In the genomic region with DNA sequence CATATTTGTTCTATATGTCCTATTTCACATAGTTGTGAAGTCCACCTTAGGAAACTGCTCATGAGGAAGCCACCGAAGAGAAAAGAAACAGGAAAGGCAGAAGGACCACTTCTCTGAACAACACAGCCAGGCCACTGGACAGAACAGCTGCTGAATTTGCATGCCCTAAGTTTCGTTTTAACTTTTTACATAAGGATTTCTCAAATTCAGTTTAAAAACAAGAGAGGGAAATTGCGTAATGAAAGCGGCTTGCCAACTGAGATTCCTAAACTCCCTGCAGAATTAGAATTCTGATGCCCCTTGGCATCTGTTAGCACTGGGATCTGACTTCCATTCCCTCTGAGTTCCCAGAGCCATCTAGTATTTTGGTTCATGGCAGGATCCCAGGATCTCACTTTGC, we compare ENCODE assay signal across 13 cellular contexts. TPM values are rescaled to one million over a fixed set of nuclear protein-coding genes. Genes with fewer than 3 reads are reported as not detected.
DNase-seq lines count a peak whose midpoint lies in the region; ATAC-seq and TF ChIP-seq lines count a peak whose summit lies in the region.
"Had no signal": no experiment of that assay in that cellular context is flagged by ENCODE, and none has a peak within 500 bp of the region (broad histone marks: within the 10 kb centered on the region; RNA-seq: fewer than 3 reads in every experiment).

No MANE protein-coding gene starts in this region.

- H3K27me3 Mint-ChIP-seq in activated CD4-positive, alpha-beta memory T cell treated with anti-CD3 and anti-CD28 coated beads for 36 hours = peaks cover 19% of the 10 kb centered on the region

- H3K4me3 ChIP-seq in MG63 (no peak overlapping the region), lower lobe of right lung (no peak overlapping the region), upper lobe of left lung (no peak overlapping the region), mesendoderm (ENCODE audit: low read length) (no peak overlapping the region)

- H2BK15ac ChIP-seq in mesendoderm (replicated peaks; ENCODE audit: low read depth) = no peak overlapping the region

- no peak overlapping the region for H4K5ac ChIP-seq in mesendoderm (ENCODE audit: low read length)

- DNase-seq in MG63 = peak; percentile 48
- DNase-seq in dermis blood vessel endothelial cell = peak; percentile 56
- no peak for DNase-seq in lower lobe of right lung
- no peak for DNase-seq in upper lobe of left lung
- DNase-seq in glomerular visceral epithelial cell (ENCODE audit: extremely low spot score) = no peak
- DNase-seq in mesendoderm = no peak
- no peak for DNase-seq in activated CD4-positive, alpha-beta memory T cell treated with anti-CD3 and anti-CD28 coated beads for 36 hours
- DNase-seq: activated T-cell treated with anti-CD3 and anti-CD28 coated beads, Interleukin-2, amount 50 U/mL, for 72 hours; NCI-H1436; RPMI8226 had no signal

- H3K36me3 ChIP-seq in MG63 (no peaks in the 10 kb centered on the region), lower lobe of right lung (no peaks in the 10 kb centered on the region), upper lobe of left lung (no peaks in the 10 kb centered on the region), mesendoderm (ENCODE audit: control insufficient read depth, insufficient read depth, low read length) (no peaks in the 10 kb centered on the region)

- no peaks in the 10 kb centered on the region for H3K4me1 Mint-ChIP-seq in activated CD4-positive, alpha-beta memory T cell treated with anti-CD3 and anti-CD28 coated beads for 36 hours (ENCODE audit: low read depth)
- H3K4me1 Mint-ChIP-seq: central memory CD8-positive, alpha-beta T cell had no signal

- TF ChIP-seq POLR2A in upper lobe of left lung (IDR thresholded peaks at IDR 0.05) = no peak

- 0 out of 2 replicates have a peak, but pooled peaks cover 2% of the 10 kb centered on the region for H3K27me3 ChIP-seq in MG63
- H3K27me3 ChIP-seq in lower lobe of right lung (ENCODE audit: low read depth) = no peaks in the 10 kb centered on the region
- no peaks in the 10 kb centered on the region for H3K27me3 ChIP-seq in upper lobe of left lung
- no peaks in the 10 kb centered on the region for H3K27me3 ChIP-seq in mesendoderm (ENCODE audit: insufficient read depth, low read length, poor library complexity)

- H3K9me3 ChIP-seq in MG63 = no peaks in the 10 kb centered on the region
- no peaks in the 10 kb centered on the region for H3K9me3 ChIP-seq in lower lobe of right lung
- H3K9me3 ChIP-seq in upper lobe of left lung = no peaks in the 10 kb centered on the region

- no peak overlapping the region for H2AK5ac ChIP-seq in mesendoderm (ENCODE audit: low read length)

- H3K27ac Mint-ChIP-seq in activated CD4-positive, alpha-beta memory T cell treated with anti-CD3 and anti-CD28 coated beads for 36 hours = no peak overlapping the region
- H3K27ac Mint-ChIP-seq: activated T-cell treated with anti-CD3 and anti-CD28 coated beads, Interleukin-2, amount 50 U/mL, for 72 hours had no signal

- TF ChIP-seq EP300 in upper lobe of left lung (IDR thresholded peaks at IDR 0.05) = no peak

- no peaks in the 10 kb centered on the region for H3K36me3 Mint-ChIP-seq in activated CD4-positive, alpha-beta memory T cell treated with anti-CD3 and anti-CD28 coated beads for 36 hours

- CTCF ChIA-PET in activated CD4-positive, alpha-beta memory T cell treated with anti-CD3 and anti-CD28 coated beads for 36 hours (lab: Charles Lee) = interaction anchor here (0.7 kb wide), 1 partner anchor 14 kb away, joined by 3 read pairs; no protein-coding TSS in a partner anchor

- H4K8ac ChIP-seq in mesendoderm (ENCODE audit: low read depth, low read length) = no peak overlapping the region

- WGBS in upper lobe of left lung, 2 donors = 18 to 40% methylated on average over 4 of the region's 4 CpGs
- WGBS in mesendoderm (ENCODE audit: extremely low coverage, insufficient coverage, low lambda C conversion rate) = no CpG with 5 or more reads among the region's 4 CpGs

- H3K18ac ChIP-seq in mesendoderm (ENCODE audit: low read length) = no peak overlapping the region

- H2BK120ac ChIP-seq in mesendoderm (ENCODE audit: low read depth, low read length) = no peak overlapping the region

- POLR2A ChIA-PET in activated CD4-positive, alpha-beta memory T cell treated with anti-CD3 and anti-CD28 coated beads for 36 hours (lab: Charles Lee) = no interaction called here

- H3K4me3 Mint-ChIP-seq in activated CD4-positive, alpha-beta memory T cell treated with anti-CD3 and anti-CD28 coated beads for 36 hours = no peak overlapping the region
- H3K4me3 Mint-ChIP-seq: activated T-cell treated with anti-CD3 and anti-CD28 coated beads, Interleukin-2, amount 50 U/mL, for 72 hours; central memory CD8-positive, alpha-beta T cell had no signal

- no peak overlapping the region for H3K4ac ChIP-seq in mesendoderm (ENCODE audit: low read depth, low read length)

- no peak overlapping the region for H3K23ac ChIP-seq in mesendoderm (ENCODE audit: low read length)

- H3K79me1 ChIP-seq in mesendoderm (ENCODE audit: low read length) = no peaks in the 10 kb centered on the region

- peak overlapping the region; percentile 27 for H3K27ac ChIP-seq in lower lobe of right lung
- H3K27ac ChIP-seq in upper lobe of left lung = peak overlapping the region in 3 of 4 donors; percentile 1 to 66 (median 26)
- no peak overlapping the region for H3K27ac ChIP-seq in mesendoderm (ENCODE audit: low read depth, low read length)
- H3K27ac ChIP-seq: VCaP had no signal

- TF ChIP-seq CTCF in lower lobe of right lung (IDR thresholded peaks at IDR 0.05) (no peak), upper lobe of left lung (IDR thresholded peaks at IDR 0.05) (no peak)

- H3K4me1 ChIP-seq in lower lobe of right lung (peaks cover 18% of the 10 kb centered on the region), upper lobe of left lung (peaks cover 0 to 12% (median 8%) of the 10 kb centered on the region in 4 donors), mesendoderm (ENCODE audit: control insufficient read depth, low read depth, low read length) (no peaks in the 10 kb centered on the region)

- no peak overlapping the region for H3K4me2 ChIP-seq in mesendoderm (ENCODE audit: low read length)

- H2BK5ac ChIP-seq in mesendoderm (ENCODE audit: low read length) = no peak overlapping the region

- intact Hi-C loops in lower lobe of right lung (cut with DNase I) = no loop called here
- intact Hi-C loops in activated CD4-positive, alpha-beta memory T cell treated with anti-CD3 and anti-CD28 coated beads for 36 hours (cut with micrococcal nuclease) = no loop called here

- no peak overlapping the region for H3K56ac ChIP-seq in mesendoderm (ENCODE audit: low read length)

- H3K9ac ChIP-seq in mesendoderm (ENCODE audit: low read length) = no peak overlapping the region

- no peaks in the 10 kb centered on the region for H3K9me3 Mint-ChIP-seq in activated CD4-positive, alpha-beta memory T cell treated with anti-CD3 and anti-CD28 coated beads for 36 hours
- H3K9me3 Mint-ChIP-seq: activated T-cell treated with anti-CD3 and anti-CD28 coated beads, Interleukin-2, amount 50 U/mL, for 72 hours; central memory CD8-positive, alpha-beta T cell had no signal

- ATAC-seq in lower lobe of right lung (peak in 1 of 2 donors; percentile 51), upper lobe of left lung (ENCODE audit: low FRiP score in 2 of 2) (peak in 1 of 2 donors; percentile 58)
- ATAC-seq: activated T-cell treated with anti-CD3 and anti-CD28 coated beads, Interleukin-2, amount 50 U/mL, for 72 hours had no signal

- H3K79me2 ChIP-seq in mesendoderm (ENCODE audit: control insufficient read depth, insufficient read depth, low read length) = no peaks in the 10 kb centered on the region

RNA-seq across cellular contexts. Expression of gene CCL8, which starts 5.0 kb away (rescaled TPM):
- total RNA-seq in MG63 (2014; rRNA removed; shearing (Covaris generic); ENCODE audit: low replicate concordance) = not detected in 2 replicates
- 0.05 and 0.17 TPM in 2 replicates for total RNA-seq in dermis blood vessel endothelial cell
- 1.6 TPM for total RNA-seq in lower lobe of right lung
- total RNA-seq in upper lobe of left lung = 1 to 10 TPM in 2 of 6 donors, under 1 TPM in 1, not detected in 3; 0.29 to 3.2 (median 1.4) TPM
- polyA plus RNA-seq in mesendoderm (2013, experiment 1 of 2) = not detected
- not detected for polyA plus RNA-seq in mesendoderm (2013, experiment 2 of 2)
- total RNA-seq in activated CD4-positive, alpha-beta memory T cell treated with anti-CD3 and anti-CD28 coated beads for 36 hours = not detected
- total RNA-seq: activated T-cell treated with anti-CD3 and anti-CD28 coated beads, Interleukin-2, amount 50 U/mL, for 72 hours had no signal
- polyA plus RNA-seq: neural cell had no signal

RNA-seq across cellular contexts. Expression of gene CCL11, which starts 28.7 kb away (rescaled TPM):
- total RNA-seq in MG63 (2014; rRNA removed; shearing (Covaris generic); ENCODE audit: low replicate concordance) = not detected in 2 replicates
- total RNA-seq in dermis blood vessel endothelial cell (not detected in 2 replicates), lower lobe of right lung (1.1 TPM), upper lobe of left lung (1 to 10 TPM in 1 of 6 donors, not detected in 5; 1.2 TPM)
- polyA plus RNA-seq in mesendoderm (2013, experiment 1 of 2) = 0.03 TPM
- not detected for polyA plus RNA-seq in mesendoderm (2013, experiment 2 of 2)
- not detected for total RNA-seq in activated CD4-positive, alpha-beta memory T cell treated with anti-CD3 and anti-CD28 coated beads for 36 hours
- total RNA-seq: activated T-cell treated with anti-CD3 and anti-CD28 coated beads, Interleukin-2, amount 50 U/mL, for 72 hours had no signal
- polyA plus RNA-seq: neural cell had no signal

RNA-seq across cellular contexts. Expression of gene CCL13, which starts 42.0 kb away (rescaled TPM):
- not detected in 2 replicates for total RNA-seq in MG63 (2014; rRNA removed; shearing (Covaris generic); ENCODE audit: low replicate concordance)
- not detected in 2 replicates for total RNA-seq in dermis blood vessel endothelial cell
- 14.6 TPM for total RNA-seq in lower lobe of right lung
- 10 to 100 TPM in 1 of 6 donors, 1 to 10 TPM in 2, under 1 TPM in 2, not detected in 1; 0.76 to 16.7 (median 1.9) TPM for total RNA-seq in upper lobe of left lung
- polyA plus RNA-seq in mesendoderm (2013, experiment 1 of 2) = not detected
- polyA plus RNA-seq in mesendoderm (2013, experiment 2 of 2) = not detected
- total RNA-seq in activated CD4-positive, alpha-beta memory T cell treated with anti-CD3 and anti-CD28 coated beads for 36 hours = not detected
- total RNA-seq: activated T-cell treated with anti-CD3 and anti-CD28 coated beads, Interleukin-2, amount 50 U/mL, for 72 hours had no signal
- polyA plus RNA-seq: neural cell had no signal

RNA-seq across cellular contexts. Expression of gene CCL7, which starts 44.3 kb away (rescaled TPM):
- total RNA-seq in MG63 (2014; rRNA removed; shearing (Covaris generic); ENCODE audit: low replicate concordance) = not detected in 2 replicates
- 0.23 TPM in 1 of 2 replicates, not detected in the other for total RNA-seq in dermis blood vessel endothelial cell
- total RNA-seq in lower lobe of right lung = not detected
- under 1 TPM in 1 of 6 donors, not detected in 5; 0.34 TPM for total RNA-seq in upper lobe of left lung
- not detected for polyA plus RNA-seq in mesendoderm (2013, experiment 1 of 2)
- not detected for polyA plus RNA-seq in mesendoderm (2013, experiment 2 of 2)
- total RNA-seq in activated CD4-positive, alpha-beta memory T cell treated with anti-CD3 and anti-CD28 coated beads for 36 hours = not detected
- total RNA-seq: activated T-cell treated with anti-CD3 and anti-CD28 coated beads, Interleukin-2, amount 50 U/mL, for 72 hours had no signal
- polyA plus RNA-seq: neural cell had no signal

RNA-seq across cellular contexts. Expression of gene CCL1, which starts 48.8 kb away (rescaled TPM):
- total RNA-seq in MG63 (2014; rRNA removed; shearing (Covaris generic); ENCODE audit: low replicate concordance) = not detected in 2 replicates
- total RNA-seq in dermis blood vessel endothelial cell = not detected in 2 replicates
- total RNA-seq in lower lobe of right lung = not detected
- total RNA-seq in upper lobe of left lung = not detected
- not detected for polyA plus RNA-seq in mesendoderm (2013, experiment 1 of 2)
- not detected for polyA plus RNA-seq in mesendoderm (2013, experiment 2 of 2)
- total RNA-seq in activated CD4-positive, alpha-beta memory T cell treated with anti-CD3 and anti-CD28 coated beads for 36 hours = under 1 TPM; 0.44 to 0.67 TPM
- total RNA-seq: activated T-cell treated with anti-CD3 and anti-CD28 coated beads, Interleukin-2, amount 50 U/mL, for 72 hours had no signal
- polyA plus RNA-seq: neural cell had no signal

Comparison
In these comparisons a context has a peak if more than half of its experiments do, and no peak if none do; other contexts are left out.
1. DNase-seq: peak in MG63 (single experiment) and dermis blood vessel endothelial cell (single experiment); none in lower lobe of right lung (single experiment), upper lobe of left lung (0 of 2), glomerular visceral epithelial cell (single experiment), mesendoderm (single experiment) and activated CD4-positive, alpha-beta memory T cell treated with anti-CD3 and anti-CD28 coated beads for 36 hours (single experiment).